In the genomic region with DNA sequence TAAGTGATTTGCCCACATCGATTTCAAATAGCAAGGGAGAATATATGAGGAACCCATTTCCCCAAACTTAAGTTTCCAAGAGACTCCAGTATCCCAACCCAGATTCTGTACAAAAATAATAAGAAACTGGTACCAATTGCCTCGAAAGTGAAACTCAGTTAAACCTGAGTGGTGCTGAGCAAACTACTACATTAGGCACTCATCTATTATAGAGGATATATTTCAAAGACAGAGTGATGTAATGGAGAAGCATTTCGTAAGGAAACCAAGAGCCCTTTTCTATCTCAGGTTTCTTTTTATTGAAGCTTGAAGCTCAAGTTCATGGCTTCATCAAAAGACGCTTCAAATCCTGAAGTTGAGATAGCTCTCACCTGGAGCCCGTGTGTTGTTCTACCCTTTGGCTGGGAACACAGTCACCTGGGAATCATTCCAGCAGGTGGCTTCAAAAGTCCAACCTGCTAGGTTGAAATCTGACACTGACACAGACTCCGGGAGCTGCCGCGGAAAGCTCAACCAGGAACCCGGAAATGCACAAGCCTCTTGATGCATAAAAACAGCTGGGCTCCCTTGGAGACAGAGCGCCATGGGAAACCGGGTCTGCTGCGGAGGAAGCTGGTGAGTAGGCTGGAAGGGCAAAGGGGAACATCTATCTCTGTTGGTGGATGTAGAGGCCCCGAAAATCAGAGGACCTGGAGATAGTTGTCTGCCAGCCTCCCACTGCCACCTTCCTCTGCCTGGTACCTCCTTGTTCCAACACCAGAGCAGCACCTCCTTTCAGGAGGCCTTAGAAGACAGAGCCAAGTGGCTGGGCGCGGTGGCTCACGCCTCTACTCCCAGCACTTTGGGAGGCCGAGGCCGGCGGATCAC, we compare ENCODE assay signal across 8 cellular contexts. TPM values are rescaled to one million over a fixed set of nuclear protein-coding genes. Genes with fewer than 3 reads are reported as not detected.
DNase-seq lines count a peak whose midpoint lies in the region; ATAC-seq and TF ChIP-seq lines count a peak whose summit lies in the region.

A gene with protein sequence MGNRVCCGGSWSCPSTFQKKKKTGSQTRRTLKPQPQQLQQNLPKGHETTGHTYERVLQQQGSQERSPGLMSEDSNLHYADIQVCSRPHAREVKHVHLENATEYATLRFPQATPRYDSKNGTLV (plus strand): TSS at position 524 of the 867 bp plus-strand sequence. CDS start 60 bp downstream, at position 584.

- no peaks in the 10 kb centered on the region for H3K36me3 Mint-ChIP-seq in activated naive CD4-positive, alpha-beta T cell treated with anti-CD3 and anti-CD28 coated beads for 36 hours (ENCODE audit: low read depth)

- 35% methylated on average over 19 of the region's 19 CpGs for WGBS in prostate gland
- WGBS in aorta, 2 donors = 63 to 69% methylated on average over 19 of the region's 19 CpGs

- H3K36me3 ChIP-seq in prostate gland (no peaks in the 10 kb centered on the region), aorta (ENCODE audit: control insufficient read depth in 1 of 2, insufficient read depth in 2 of 2, low read length in 1 of 2) (no peaks in the 10 kb centered on the region)

- no peaks in the 10 kb centered on the region for H3K9me3 Mint-ChIP-seq in activated naive CD4-positive, alpha-beta T cell treated with anti-CD3 and anti-CD28 coated beads for 36 hours

- H3K9me3 ChIP-seq in prostate gland (no peaks in the 10 kb centered on the region), aorta (ENCODE audit: control insufficient read depth, low read length) (no peaks in the 10 kb centered on the region)

- no peaks in the 10 kb centered on the region for H3K27me3 ChIP-seq in prostate gland (replicated peaks; ENCODE audit: insufficient read depth)
- no peaks in the 10 kb centered on the region for H3K27me3 ChIP-seq in aorta (ENCODE audit: control insufficient read depth in 1 of 2, insufficient read depth in 2 of 2, low read length in 1 of 2)

- H3K4me3 Mint-ChIP-seq in activated naive CD4-positive, alpha-beta T cell treated with anti-CD3 and anti-CD28 coated beads for 36 hours = no peak within 1 kb of the TSS

- intact Hi-C loops in prostate gland (cut with DNase I) (no loop called here), aorta (cut with DNase I) (no loop called here)
- intact Hi-C loops in activated naive CD4-positive, alpha-beta T cell treated with anti-CD3 and anti-CD28 coated beads for 36 hours (cut with micrococcal nuclease) = no loop called here

- DNase-seq in HPDE6-E6E7 (ENCODE audit: extremely low spot score) = peak; percentile 81
- DNase-seq in NCI-H69 (lab: John Stamatoyannopoulos, UW) = peak; percentile 98
- peak; percentile 65 for DNase-seq in glomerular visceral epithelial cell (ENCODE audit: extremely low spot score)
- peak; percentile 92 for DNase-seq in prostate gland (ENCODE audit: low spot score)
- no peak for DNase-seq in aorta
- DNase-seq in activated naive CD4-positive, alpha-beta T cell treated with anti-CD3 and anti-CD28 coated beads for 36 hours = no peak
- DNase-seq in effector CD8-positive, alpha-beta T cell (lab: John Stamatoyannopoulos, UW) = no peak

- H3K27me3 Mint-ChIP-seq in activated naive CD4-positive, alpha-beta T cell treated with anti-CD3 and anti-CD28 coated beads for 36 hours (ENCODE audit: low read depth) = peaks cover 26% of the 10 kb centered on the region

- H3K4me3 ChIP-seq in prostate gland (peak within 1 kb of the TSS; percentile 23 to 33), aorta (ENCODE audit: low read length in 2 of 2) (no peak within 1 kb of the TSS)

- ATAC-seq in aorta (ENCODE audit: low FRiP score) (no peak), GM21528 (IDR thresholded peaks at IDR 0.05; ENCODE audit: low FRiP score, unreplicated experiment) (no peak)

- TF ChIP-seq CTCF in prostate gland (IDR thresholded peaks at IDR 0.05) = peak in 2 of 4 experiments; percentile 29 to 60

- H3K27ac Mint-ChIP-seq in activated naive CD4-positive, alpha-beta T cell treated with anti-CD3 and anti-CD28 coated beads for 36 hours = no peak within 1 kb of the TSS

- H3K27ac ChIP-seq in prostate gland = peak within 1 kb of the TSS; percentile 91 to 93
- peak within 1 kb of the TSS in 1 of 2 donors; percentile 0 for H3K27ac ChIP-seq in aorta (ENCODE audit: low read depth in 1 of 2, low read length in 2 of 2)

- CTCF ChIA-PET in activated naive CD4-positive, alpha-beta T cell treated with anti-CD3 and anti-CD28 coated beads for 36 hours (lab: Charles Lee) = interaction anchor here (0.6 to 1.2 kb wide), 3 partner anchors 8 to 64 kb away, joined by 3 to 5 read pairs (median 3); no protein-coding TSS in a partner anchor

- H3K4me1 Mint-ChIP-seq in activated naive CD4-positive, alpha-beta T cell treated with anti-CD3 and anti-CD28 coated beads for 36 hours (ENCODE audit: low read depth) = peaks cover 2% of the 10 kb centered on the region

- peak; percentile 35 for TF ChIP-seq POLR2A in prostate gland (IDR thresholded peaks at IDR 0.05)

- H3K4me1 ChIP-seq in prostate gland (replicated peaks) (peaks cover 8% of the 10 kb centered on the region), aorta (ENCODE audit: control insufficient read depth in 1 of 2, insufficient read depth in 2 of 2, low read length in 2 of 2) (peaks cover 0 to 6% of the 10 kb centered on the region in 2 donors)

RNA-seq across cellular contexts. Expression of the gene that starts here (rescaled TPM):
- 10 to 100 TPM; 13.2 to 31.5 TPM for total RNA-seq in prostate gland
- total RNA-seq in aorta = 1 to 10 TPM; 2.7 to 5.2 TPM
- polyA plus RNA-seq in aorta = 1 to 10 TPM; 5.3 to 5.6 TPM
- total RNA-seq in activated naive CD4-positive, alpha-beta T cell treated with anti-CD3 and anti-CD28 coated beads for 36 hours = not detected

Comparison
In these comparisons a context has a peak if more than half of its experiments do, and no peak if none do; other contexts are left out.
1. DNase-seq: peak in HPDE6-E6E7 (single experiment), NCI-H69 (single experiment), glomerular visceral epithelial cell (single experiment) and prostate gland (single experiment); none in aorta (0 of 2), activated naive CD4-positive, alpha-beta T cell treated with anti-CD3 and anti-CD28 coated beads for 36 hours (single experiment) and effector CD8-positive, alpha-beta T cell (single experiment).
2. H3K4me3 ChIP-seq: peak in prostate gland (2 of 2); none in aorta (0 of 2).